Comparison of ENCODE assay signal across 8 cellular contexts in genomic region chr9:132242621-132243155, GRCh38.
DNase-seq lines count a peak whose midpoint lies in the region; ATAC-seq and TF ChIP-seq lines count a peak whose summit lies in the region.

No MANE protein-coding gene starts in this region.

- no peaks in the 10 kb centered on the region for H3K36me3 Mint-ChIP-seq in brain

- no peaks in the 10 kb centered on the region for H3K9me3 Mint-ChIP-seq in brain

- CTCF ChIA-PET in GM10248 (lab: Yijun Ruan, JAX) = interaction anchor here (1.3 kb wide), 1 partner anchor 10 kb away, joined by 10 read pairs; no protein-coding TSS in a partner anchor

- H3K4me3 ChIP-seq in AG10803 (ENCODE audit: low read length) (peak overlapping the region; percentile 55), HUES6 (ENCODE audit: low read depth, low read length) (peak overlapping the region; percentile 67), muscle layer of colon (ENCODE audit: low read depth in 1 of 2, low read length in 2 of 2) (peak overlapping the region; percentile 68 to 83)

- POLR2A ChIA-PET in GM10248 (lab: Yijun Ruan, JAX) = no interaction called here

- no peak for TF ChIP-seq CTCF in AG10803 (conservative IDR thresholded peaks at IDR 0.05; ENCODE audit: low read length)
- TF ChIP-seq CTCF in brain (conservative IDR thresholded peaks at IDR 0.05) = no peak
- TF ChIP-seq CTCF in GM10248 (IDR thresholded peaks at IDR 0.05; ENCODE audit: control extremely low read depth, extremely low read depth, low read depth, missing control alignments) = no peak

- H3K27ac Mint-ChIP-seq in brain = peak overlapping the region; percentile 44 to 80 (median 73)

- no peak for DNase-seq in AG10803 (ENCODE audit: low read depth)
- no peak for DNase-seq in GM10248 (ENCODE audit: extremely low spot score)
- no peak for DNase-seq in nucleus accumbens (lab: John Stamatoyannopoulos, UW)
- no peak for DNase-seq in left lobe of liver (ENCODE audit: low spot score)

- peaks cover 24% of the 10 kb centered on the region for H3K4me1 Mint-ChIP-seq in brain

- H3K36me3 ChIP-seq in HUES6 (ENCODE audit: control insufficient read depth, insufficient read depth, low read length) (no peaks in the 10 kb centered on the region), muscle layer of colon (ENCODE audit: insufficient read depth, low read length) (no peaks in the 10 kb centered on the region)

- H3K27me3 ChIP-seq in HUES6 (ENCODE audit: control insufficient read depth, insufficient read depth, low read length) = peaks cover 59% of the 10 kb centered on the region
- no peaks in the 10 kb centered on the region for H3K27me3 ChIP-seq in muscle layer of colon (ENCODE audit: control insufficient read depth in 1 of 2, insufficient read depth in 2 of 2, low read length in 2 of 2)

- H3K9me3 ChIP-seq in HUES6 (ENCODE audit: control insufficient read depth, insufficient read depth, low read depth, low read length) (no peaks in the 10 kb centered on the region), muscle layer of colon (ENCODE audit: low read length) (no peaks in the 10 kb centered on the region)

- H3K4me3 Mint-ChIP-seq in brain = peak overlapping the region; percentile 88 to 94 (median 90)

- H3K27ac ChIP-seq in HUES6 (ENCODE audit: low read depth, low read length) (no peak overlapping the region), muscle layer of colon (ENCODE audit: low read depth, low read length) (peak overlapping the region; percentile 66)

- peaks cover 34% of the 10 kb centered on the region for H3K27me3 Mint-ChIP-seq in brain

- ATAC-seq in left lobe of liver (no peak), GM19328 (IDR thresholded peaks at IDR 0.05; ENCODE audit: unreplicated experiment) (no peak)

- no peak overlapping the region for H3K9ac ChIP-seq in HUES6 (ENCODE audit: low read length)
- peak overlapping the region; percentile 54 for H3K9ac ChIP-seq in muscle layer of colon (ENCODE audit: low read length)

- peaks cover 32% of the 10 kb centered on the region for H3K4me1 ChIP-seq in HUES6 (ENCODE audit: control insufficient read depth, insufficient read depth, low read length)
- peaks cover 6% of the 10 kb centered on the region for H3K4me1 ChIP-seq in muscle layer of colon (ENCODE audit: insufficient read depth, low read length)
